Comparison of ENCODE assay signal across 14 cellular contexts in the genomic region with DNA sequence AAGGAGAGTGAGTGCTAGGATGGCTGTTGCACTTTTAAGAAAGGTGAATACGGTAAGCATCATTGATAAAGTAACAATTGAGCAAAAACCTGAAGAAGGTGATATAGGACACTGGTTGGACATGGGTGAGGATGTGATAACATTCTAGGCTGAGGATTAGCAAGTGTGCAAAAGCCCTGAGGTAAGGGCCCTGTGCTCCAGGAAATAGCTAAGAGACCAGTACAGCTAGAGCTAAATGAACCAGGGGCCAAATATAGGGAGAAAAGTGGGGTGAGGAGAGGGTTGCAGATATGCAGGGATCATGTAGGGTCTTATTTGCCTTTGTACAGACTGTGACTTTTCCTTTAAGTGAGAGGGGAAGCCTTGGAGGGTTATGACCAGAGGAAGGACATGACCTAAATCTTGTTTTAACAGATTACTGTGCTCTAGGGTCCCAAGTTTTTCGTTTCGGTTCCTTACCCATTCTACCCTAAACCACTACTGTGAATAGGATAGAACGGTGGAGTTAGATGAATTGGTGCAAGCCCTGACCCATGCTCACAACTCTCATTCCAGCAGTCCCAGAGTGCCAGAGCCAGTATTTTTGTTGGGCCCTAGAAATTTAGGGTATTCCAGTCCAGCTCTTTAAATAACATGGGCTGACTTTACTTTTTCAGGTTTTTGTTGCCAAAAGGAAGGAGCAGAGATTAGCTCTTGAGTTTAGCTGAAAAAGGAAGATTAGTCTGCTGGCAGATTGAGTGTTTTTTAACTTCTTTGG. TPM values are rescaled to one million over a fixed set of nuclear protein-coding genes. Genes with fewer than 3 reads are reported as not detected.
DNase-seq lines count a peak whose midpoint lies in the region; ATAC-seq and TF ChIP-seq lines count a peak whose summit lies in the region.
"Had no signal": no experiment of that assay in that cellular context is flagged by ENCODE, and none has a peak within 500 bp of the region (broad histone marks: within the 10 kb centered on the region; RNA-seq: fewer than 3 reads in every experiment).

No MANE protein-coding gene starts in this region.

- H3K4me1 ChIP-seq in foreskin keratinocyte, result peaks cover 21% of the 10 kb centered on the region
- H3K4me1 ChIP-seq in uterus, result peaks cover 4 to 21% of the 10 kb centered on the region in 2 donors

- H3K27me3 Mint-ChIP-seq in naive B cell, result no peaks in the 10 kb centered on the region

- H3K9me3 Mint-ChIP-seq in naive B cell, result no peaks in the 10 kb centered on the region

- intact Hi-C loops in Right ventricle myocardium superior (cut with DNase I) (no loop called here), cardiac septum (cut with DNase I) (no loop called here), uterus (cut with DNase I; ENCODE audit: low total_unique reads) (no loop called here)

- no peak overlapping the region for H3K27ac ChIP-seq in foreskin keratinocyte
- no peak overlapping the region for H3K27ac ChIP-seq in uterus
- H3K27ac ChIP-seq: GM23248, parathyroid adenoma had no signal

- ATAC-seq in Right ventricle myocardium superior (ENCODE audit: poor library complexity), result peak; percentile 67
- ATAC-seq in naive B cell (ENCODE audit: low read depth in 2 of 2), result peak in 1 of 2 donors; percentile 23
- ATAC-seq in foreskin keratinocyte, result no peak
- no peak for ATAC-seq in GM19395 (IDR thresholded peaks at IDR 0.05; ENCODE audit: unreplicated experiment)
- ATAC-seq in GM18511 (IDR thresholded peaks at IDR 0.05; ENCODE audit: unreplicated experiment), result no peak

- H3K36me3 Mint-ChIP-seq in naive B cell, result no peaks in the 10 kb centered on the region

- TF ChIP-seq CTCF in foreskin keratinocyte (conservative IDR thresholded peaks at IDR 0.05) (no peak), uterus (IDR thresholded peaks at IDR 0.05) (no peak)

- H3K27ac Mint-ChIP-seq in naive B cell, result peak overlapping the region; percentile 1 to 87 (median 66)

- H3K4me1 Mint-ChIP-seq in naive B cell, result peaks cover 51 to 78% (median 76%) of the 10 kb centered on the region in 3 donors

- no peaks in the 10 kb centered on the region for H3K9me3 ChIP-seq in uterus

- no peak overlapping the region for H3K4me3 ChIP-seq in uterus
- H3K4me3 ChIP-seq: GM23248 had no signal

- TF ChIP-seq POLR2A in uterus (IDR thresholded peaks at IDR 0.05), result no peak

- DNase-seq in Right ventricle myocardium superior, result no peak
- no peak for DNase-seq in cardiac septum (ENCODE audit: low spot score)
- DNase-seq in dermis blood vessel endothelial cell, result peak; percentile 9
- DNase-seq in naive B cell, result no peak
- no peak for DNase-seq in foreskin keratinocyte
- no peak for DNase-seq in uterus
- DNase-seq: GF-D8; GM23248; islet precursor cell; stimulated activated CD4-positive, alpha-beta T cell treated with anti-CD3 and anti-CD28 coated beads, Interleukin-4, amount 100 ng/mL, for 4 hours; T-helper 9 cell had no signal

- H3K27me3 ChIP-seq in foreskin keratinocyte (no peaks in the 10 kb centered on the region), uterus (no peaks in the 10 kb centered on the region)

- peak overlapping the region in 6 of 8 donors; percentile 1 to 81 (median 21) for H3K4me3 Mint-ChIP-seq in naive B cell

- no peaks in the 10 kb centered on the region for H3K36me3 ChIP-seq in uterus

RNA-seq across cellular contexts. Expression of a gene that starts 10.7 kb away (rescaled TPM):
- total RNA-seq in Right ventricle myocardium superior (29.3 TPM), cardiac septum (25.6 TPM), dermis blood vessel endothelial cell (71.8 and 77.0 TPM in 2 replicates), foreskin keratinocyte (40.9 and 42.5 TPM in 2 replicates), uterus (100 to 1,000 TPM in 2 of 4 donors, 10 to 100 TPM in 2; 62.0 to 117 (median 86.2) TPM)
- polyA plus RNA-seq in naive B cell (ENCODE audit: low read depth in 6 of 6) (10 to 100 TPM; 21.5 to 56.5 (median 46.4) TPM), foreskin keratinocyte (16.0 and 19.4 TPM in 2 replicates)

RNA-seq across cellular contexts. Expression of a gene that starts 13.9 kb away (rescaled TPM):
- total RNA-seq in Right ventricle myocardium superior (not detected), cardiac septum (0.13 TPM), dermis blood vessel endothelial cell (under 0.01 TPM in 1 of 2 replicates, not detected in the other), foreskin keratinocyte (not detected in 2 replicates), uterus (under 1 TPM in 1 of 4 donors, not detected in 3; 0.07 TPM)
- polyA plus RNA-seq in naive B cell (ENCODE audit: low read depth in 6 of 6) (not detected), foreskin keratinocyte (0.01 and 0.13 TPM in 2 replicates)
- total RNA-seq: GM23248 had no signal
- polyA plus RNA-seq: GM23248 had no signal
